In genomic region chr11:123057604-123058305, GRCh38 we compare ENCODE assay signal across 10 cellular contexts. TPM values are rescaled to one million over a fixed set of nuclear protein-coding genes. Genes with fewer than 3 reads are reported as not detected.
DNase-seq lines count a peak whose midpoint lies in the region; ATAC-seq and TF ChIP-seq lines count a peak whose summit lies in the region.
"Had no signal": no experiment of that assay in that cellular context is flagged by ENCODE, and none has a peak within 500 bp of the region (broad histone marks: within the 10 kb centered on the region; RNA-seq: fewer than 3 reads in every experiment).

No MANE protein-coding gene starts in this region.

- H3K79me2 ChIP-seq in PC-3 (ENCODE audit: low read length), result peaks cover 57% of the 10 kb centered on the region

- H3K4me3 ChIP-seq in PC-3 (ENCODE audit: low read length) (peak overlapping the region; percentile 95), endodermal cell (ENCODE audit: low read length) (peak overlapping the region; percentile 84)

- TF ChIP-seq CTCF in PC-3 (conservative IDR thresholded peaks at IDR 0.05; ENCODE audit: low read depth, low read length) (no peak), endodermal cell (conservative IDR thresholded peaks at IDR 0.05) (peak; percentile 45)

- peaks cover 2% of the 10 kb centered on the region for H3K27me3 Mint-ChIP-seq in activated T-cell treated with anti-CD3 and anti-CD28 coated beads, Interleukin-2, amount 50 U/mL, for 24 hours
- no peaks in the 10 kb centered on the region for H3K27me3 Mint-ChIP-seq in endodermal cell (ENCODE audit: insufficient read depth)

- no peak overlapping the region for H3K9ac ChIP-seq in PC-3 (ENCODE audit: low read length)
- H3K9ac ChIP-seq in endodermal cell (ENCODE audit: extremely low read depth, low read length, poor library complexity, severe bottlenecking), result peak overlapping the region; percentile 99

- CTCF ChIA-PET in PC-3 (lab: Charles Lee), result no interaction called here

- WGBS in endodermal cell (ENCODE audit: insufficient coverage in 1 of 2, insufficient read length in 1 of 2), 2 experiments, result 93 to 98% methylated on average over 3 to 5 of the region's 5 CpGs

- H3K9me2 ChIP-seq in PC-3 (replicated peaks; ENCODE audit: low read length), result no peaks in the 10 kb centered on the region

- H3K27ac ChIP-seq in PC-3 (ENCODE audit: low read length) (no peak overlapping the region), endodermal cell (ENCODE audit: low read depth, low read length) (no peak overlapping the region)

- peaks cover 90% of the 10 kb centered on the region for H3K36me3 Mint-ChIP-seq in activated T-cell treated with anti-CD3 and anti-CD28 coated beads, Interleukin-2, amount 50 U/mL, for 24 hours (ENCODE audit: low read depth)
- peaks cover 63% of the 10 kb centered on the region for H3K36me3 Mint-ChIP-seq in endodermal cell (ENCODE audit: low read depth)
- H3K36me3 Mint-ChIP-seq in stimulated activated effector memory CD8-positive, alpha-beta T cell treated with anti-CD3 and anti-CD28 coated beads, Interleukin-12 subunit alpha, Interleukin-12 subunit beta, amount 100 ng/mL, for 72 hours, result peaks cover 100% of the 10 kb centered on the region

- H3K4me3 Mint-ChIP-seq in activated T-cell treated with anti-CD3 and anti-CD28 coated beads, Interleukin-2, amount 50 U/mL, for 24 hours, result peak overlapping the region; percentile 100
- peak overlapping the region; percentile 98 for H3K4me3 Mint-ChIP-seq in endodermal cell
- peak overlapping the region; percentile 98 for H3K4me3 Mint-ChIP-seq in stimulated activated effector memory CD8-positive, alpha-beta T cell treated with anti-CD3 and anti-CD28 coated beads, Interleukin-12 subunit alpha, Interleukin-12 subunit beta, amount 100 ng/mL, for 72 hours

- peaks cover 86% of the 10 kb centered on the region for H3F3A ChIP-seq in PC-3 (ENCODE audit: low read length, unreplicated experiment)

- POLR2A ChIA-PET in PC-3 (lab: Charles Lee; ENCODE audit: unreplicated experiment), result interaction anchor here (0.7 kb wide), 1 partner anchor 254 kb away, joined by 15 read pairs; no protein-coding TSS in a partner anchor

- peaks cover 83% of the 10 kb centered on the region for H4K20me1 ChIP-seq in PC-3 (ENCODE audit: low read length)

- no peaks in the 10 kb centered on the region for H3K9me3 ChIP-seq in PC-3 (ENCODE audit: low read length)
- no peaks in the 10 kb centered on the region for H3K9me3 ChIP-seq in endodermal cell (ENCODE audit: control insufficient read depth, low read length)

- H2AFZ ChIP-seq in PC-3 (ENCODE audit: low read length), result no peak overlapping the region

- peaks cover 25% of the 10 kb centered on the region for H3K4me1 ChIP-seq in PC-3 (ENCODE audit: insufficient read depth, low read length)
- H3K4me1 ChIP-seq in endodermal cell (ENCODE audit: control insufficient read depth, insufficient read depth, low read length), result peaks cover 3% of the 10 kb centered on the region

- DNase-seq in activated T-cell treated with anti-CD3 and anti-CD28 coated beads, Interleukin-2, amount 50 U/mL, for 24 hours, result no peak
- no peak for DNase-seq in activated T-cell treated with anti-CD3 and anti-CD28 coated beads for 4 hours
- no peak for DNase-seq in PC-3
- no peak for DNase-seq in endodermal cell
- no peak for DNase-seq in stimulated activated effector memory CD8-positive, alpha-beta T cell treated with anti-CD3 and anti-CD28 coated beads, Interleukin-12 subunit alpha, Interleukin-12 subunit beta, amount 100 ng/mL, for 72 hours (ENCODE audit: low spot score in 2 of 2)
- DNase-seq in NCI-H2196 (lab: John Stamatoyannopoulos, UW; ENCODE audit: unreplicated experiment), result no peak
- no peak for DNase-seq in occipital lobe (lab: John Stamatoyannopoulos, UW)
- DNase-seq in HPDE6-E6E7 (ENCODE audit: extremely low spot score), result no peak
- DNase-seq: AML-193, NCI-H524 treated with DMSO at 0.1 percent for 48 hours had no signal

- no peaks in the 10 kb centered on the region for H3K9me3 Mint-ChIP-seq in activated T-cell treated with anti-CD3 and anti-CD28 coated beads, Interleukin-2, amount 50 U/mL, for 24 hours
- no peaks in the 10 kb centered on the region for H3K9me3 Mint-ChIP-seq in endodermal cell
- H3K9me3 Mint-ChIP-seq in stimulated activated effector memory CD8-positive, alpha-beta T cell treated with anti-CD3 and anti-CD28 coated beads, Interleukin-12 subunit alpha, Interleukin-12 subunit beta, amount 100 ng/mL, for 72 hours, result no peaks in the 10 kb centered on the region

- BruUV-seq in PC-3 (replicated peaks; lab: Mats Ljungman, UMichigan), result no TSS peak

- H3K36me3 ChIP-seq in PC-3 (ENCODE audit: low read depth, low read length) (peaks cover 78% of the 10 kb centered on the region), endodermal cell (ENCODE audit: control insufficient read depth, insufficient read depth, low read length) (peaks cover 62% of the 10 kb centered on the region)

- H3K4me2 ChIP-seq in PC-3 (ENCODE audit: low read length), result peak overlapping the region; percentile 85

- intact Hi-C loops in PC-3 (cut with micrococcal nuclease), result loop anchor here (10.0 kb wide), 1 partner anchor 193 kb away; no protein-coding TSS in a partner anchor

- no peak for ATAC-seq in PC-3
- ATAC-seq in stimulated activated effector memory CD8-positive, alpha-beta T cell treated with anti-CD3 and anti-CD28 coated beads, Interleukin-12 subunit alpha, Interleukin-12 subunit beta, amount 100 ng/mL, for 72 hours, result no peak

- peak overlapping the region; percentile 100 for H3K27ac Mint-ChIP-seq in activated T-cell treated with anti-CD3 and anti-CD28 coated beads, Interleukin-2, amount 50 U/mL, for 24 hours
- peak overlapping the region; percentile 49 for H3K27ac Mint-ChIP-seq in endodermal cell
- H3K27ac Mint-ChIP-seq in stimulated activated effector memory CD8-positive, alpha-beta T cell treated with anti-CD3 and anti-CD28 coated beads, Interleukin-12 subunit alpha, Interleukin-12 subunit beta, amount 100 ng/mL, for 72 hours, result peak overlapping the region; percentile 100

- H3K4me1 Mint-ChIP-seq in activated T-cell treated with anti-CD3 and anti-CD28 coated beads, Interleukin-2, amount 50 U/mL, for 24 hours (ENCODE audit: low read depth), result peaks cover 54% of the 10 kb centered on the region
- H3K4me1 Mint-ChIP-seq in endodermal cell, result peaks cover 34% of the 10 kb centered on the region
- H3K4me1 Mint-ChIP-seq in stimulated activated effector memory CD8-positive, alpha-beta T cell treated with anti-CD3 and anti-CD28 coated beads, Interleukin-12 subunit alpha, Interleukin-12 subunit beta, amount 100 ng/mL, for 72 hours, result peaks cover 52% of the 10 kb centered on the region

- no peaks in the 10 kb centered on the region for H3K27me3 ChIP-seq in PC-3 (ENCODE audit: low read length)
- no peaks in the 10 kb centered on the region for H3K27me3 ChIP-seq in endodermal cell (ENCODE audit: control insufficient read depth, insufficient read depth, low read length, poor library complexity, severe bottlenecking)

RNA-seq across cellular contexts. Expression of gene HSPA8, which starts 4.2 kb away (rescaled TPM):
- total RNA-seq in PC-3 (2014; rRNA removed) (2,396 and 2,484 TPM in 2 replicates), endodermal cell (1,000 to 10,000 TPM; 1,572 to 1,940 TPM), occipital lobe (3,421 TPM)
- 1,263 TPM for polyA plus RNA-seq in endodermal cell (2013, experiment 1 of 2)
- polyA plus RNA-seq in endodermal cell (2013, experiment 2 of 2), result 1,225 TPM

Comparison
In these comparisons a context has a peak if more than half of its experiments do, and no peak if none do; other contexts are left out.
1. H3K27ac Mint-ChIP-seq: peak in every context shown above with its lines; median percentile 100 in activated T-cell treated with anti-CD3 and anti-CD28 coated beads, Interleukin-2, amount 50 U/mL, for 24 hours; 100 in stimulated activated effector memory CD8-positive, alpha-beta T cell treated with anti-CD3 and anti-CD28 coated beads, Interleukin-12 subunit alpha, Interleukin-12 subunit beta, amount 100 ng/mL, for 72 hours; 49 in endodermal cell.